ENCODE assay signal across 8 cellular contexts in genomic region chr1:31957701-31958674, GRCh38. TPM values are rescaled to one million over a fixed set of nuclear protein-coding genes. Genes with fewer than 3 reads are reported as not detected.
DNase-seq lines count a peak whose midpoint lies in the region; ATAC-seq, FAIRE-seq and TF ChIP-seq lines count a peak whose summit lies in the region.

No MANE protein-coding gene starts in this region.

- peak overlapping the region; percentile 83 for H3K27ac Mint-ChIP-seq in activated naive CD8-positive, alpha-beta T cell treated with anti-CD3 and anti-CD28 coated beads for 36 hours

- no peaks in the 10 kb centered on the region for H3K9me3 Mint-ChIP-seq in activated naive CD8-positive, alpha-beta T cell treated with anti-CD3 and anti-CD28 coated beads for 36 hours

- no peak for TF ChIP-seq POLR2A in GM12892 (IDR thresholded peaks at IDR 0.05; ENCODE audit: low read depth, low read length)

- peak overlapping the region; percentile 11 for H3K4me3 Mint-ChIP-seq in activated naive CD8-positive, alpha-beta T cell treated with anti-CD3 and anti-CD28 coated beads for 36 hours

- H3K27me3 Mint-ChIP-seq in activated naive CD8-positive, alpha-beta T cell treated with anti-CD3 and anti-CD28 coated beads for 36 hours, result no peaks in the 10 kb centered on the region

- DNase-seq in GM12892 (ENCODE audit: insufficient read length) (peak; percentile 30), NOMO-1 treated with dmso at 0.1 percent for 144 hours (lab: John Stamatoyannopoulos, UW; ENCODE audit: unreplicated experiment) (peak; percentile 70), NCI-H2107 treated with DMSO at 0.1 percent for 48 hours (lab: John Stamatoyannopoulos, UW; ENCODE audit: unreplicated experiment) (no peak), cortex of kidney (lab: John Stamatoyannopoulos, UW) (no peak), germinal center (ENCODE audit: low spot score) (no peak)
- peak; percentile 66 for DNase-seq in activated naive CD8-positive, alpha-beta T cell treated with anti-CD3 and anti-CD28 coated beads for 36 hours
- DNase-seq in stimulated activated CD4-positive, alpha-beta T cell treated with anti-CD3 and anti-CD28 coated beads, Interleukin-15, amount 100 ng/mL, for 24 hours, result peak; percentile 78

- H3K36me3 Mint-ChIP-seq in activated naive CD8-positive, alpha-beta T cell treated with anti-CD3 and anti-CD28 coated beads for 36 hours, result no peaks in the 10 kb centered on the region

- peak; percentile 74 for FAIRE-seq in GM12892 (lab: Jason Lieb, UNC)

- ATAC-seq in HG02938 (IDR thresholded peaks at IDR 0.05; ENCODE audit: unreplicated experiment), result no peak

- H3K4me1 Mint-ChIP-seq in activated naive CD8-positive, alpha-beta T cell treated with anti-CD3 and anti-CD28 coated beads for 36 hours, result peaks cover 53% of the 10 kb centered on the region

RNA-seq across cellular contexts. Expression of gene PTP4A2, which starts 19.8 kb away (rescaled TPM):
- polyA plus RNA-seq in GM12892 (2012; ENCODE audit: missing spikeins), result 377 TPM
- total RNA-seq in activated naive CD8-positive, alpha-beta T cell treated with anti-CD3 and anti-CD28 coated beads for 36 hours, result 100 to 1,000 TPM; 342 to 357 TPM

RNA-seq across cellular contexts. Expression of gene KHDRBS1, which starts 55.7 kb away (rescaled TPM):
- polyA plus RNA-seq in GM12892 (2012; ENCODE audit: missing spikeins), result 141 TPM
- 100 to 1,000 TPM; 221 to 222 TPM for total RNA-seq in activated naive CD8-positive, alpha-beta T cell treated with anti-CD3 and anti-CD28 coated beads for 36 hours

Comparison
In these comparisons a context has a peak if more than half of its experiments do, and no peak if none do; other contexts are left out.
1. DNase-seq: peak in GM12892 (single experiment), NOMO-1 treated with dmso at 0.1 percent for 144 hours (single experiment), activated naive CD8-positive, alpha-beta T cell treated with anti-CD3 and anti-CD28 coated beads for 36 hours (single experiment) and stimulated activated CD4-positive, alpha-beta T cell treated with anti-CD3 and anti-CD28 coated beads, Interleukin-15, amount 100 ng/mL, for 24 hours (single experiment); none in NCI-H2107 treated with DMSO at 0.1 percent for 48 hours (single experiment), cortex of kidney (single experiment) and germinal center (single experiment).